Comparison of ENCODE assay signal across 11 cellular contexts in the genomic region with DNA sequence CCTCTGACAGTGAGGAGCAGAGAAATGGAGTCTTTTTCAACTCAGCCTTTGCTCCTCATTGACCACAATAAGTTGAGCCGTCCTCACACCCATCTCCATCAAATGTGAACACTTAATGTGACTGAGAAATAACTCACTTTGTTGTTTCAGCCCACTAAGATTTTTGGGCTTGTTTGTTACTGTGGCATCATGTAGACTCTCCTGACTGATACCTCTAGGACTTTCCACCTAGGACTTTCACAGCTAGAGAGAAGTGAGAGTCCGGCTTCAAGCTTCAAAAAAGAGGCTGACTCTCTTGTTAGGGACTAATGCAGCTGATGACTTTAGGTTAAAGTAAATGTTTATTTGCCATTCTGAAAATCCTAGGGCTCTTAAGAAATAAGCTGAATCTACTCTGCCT.
"Had no signal": no experiment of that assay in that cellular context is flagged by ENCODE, and none has a peak within 500 bp of the region (broad histone marks: within the 10 kb centered on the region; RNA-seq: fewer than 3 reads in every experiment).

No MANE protein-coding gene starts in this region.

- H3K4me2 ChIP-seq: GM23338 had no signal

- H3K27ac ChIP-seq: GM23248 had no signal

- H3K36me3 ChIP-seq: HAP-1 had no signal

- ATAC-seq: GM23338, HCT116 had no signal

- H2AFZ ChIP-seq: GM23248, GM23338 had no signal

- H3K4me1 ChIP-seq: HAP-1 had no signal

- H3K4me3 ChIP-seq: GM23248, GM23338, HAP-1 had no signal

- H3K9ac ChIP-seq: GM23248 had no signal

- DNase-seq: GM23248, GOT3, H7, H9, HCEC 1CT, HFFc6 had no signal

- FAIRE-seq: H1, H54 had no signal
